Comparison of ENCODE assay signal across 8 cellular contexts in the genomic region with DNA sequence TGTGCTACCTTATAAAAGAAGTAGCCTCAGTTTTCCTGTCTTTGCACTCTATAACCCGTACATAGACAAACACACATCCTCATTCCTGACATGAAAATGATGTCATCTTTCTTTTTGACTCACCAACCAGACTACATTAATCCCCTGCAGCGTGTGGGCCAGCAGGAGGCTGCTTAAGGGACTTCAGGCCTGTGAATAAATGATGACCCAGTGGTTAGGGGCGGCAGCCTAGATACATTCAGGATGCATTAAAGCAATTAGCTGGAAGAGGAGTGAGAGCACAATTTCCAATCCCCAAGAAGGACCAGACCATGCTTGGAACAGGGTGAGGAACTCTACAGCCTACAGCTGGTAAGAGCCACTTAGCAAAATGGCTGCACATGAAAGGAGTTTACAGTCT. TPM values are rescaled to one million over a fixed set of nuclear protein-coding genes. Genes with fewer than 3 reads are reported as not detected.
DNase-seq lines count a peak whose midpoint lies in the region; ATAC-seq lines count a peak whose summit lies in the region.

No MANE protein-coding gene starts in this region.

- H3K4me1 Mint-ChIP-seq in activated T-cell treated with anti-CD3 and anti-CD28 coated beads, Interleukin-2, amount 50 U/mL, for 4 hours (ENCODE audit: low read depth) = peaks cover 35% of the 10 kb centered on the region
- peaks cover 41% of the 10 kb centered on the region for H3K4me1 Mint-ChIP-seq in stimulated activated effector memory CD8-positive, alpha-beta T cell treated with anti-CD3 and anti-CD28 coated beads, Interleukin-12 subunit alpha, Interleukin-12 subunit beta, amount 100 ng/mL, for 72 hours
- peaks cover 0 to 14% (median 0%) of the 10 kb centered on the region in 3 donors for H3K4me1 Mint-ChIP-seq in CD8-positive, alpha-beta memory T cell

- no peaks in the 10 kb centered on the region for H3K27me3 ChIP-seq in CD8-positive, alpha-beta memory T cell (ENCODE audit: insufficient read depth, low read length, poor library complexity, severe bottlenecking)

- DNase-seq in stimulated activated CD4-positive, alpha-beta T cell treated with anti-CD3 and anti-CD28 coated beads, Interleukin-2, amount 100 ng/mL, for 24 hours = peak; percentile 40 to 41
- no peak for DNase-seq in stimulated activated CD4-positive, alpha-beta T cell treated with anti-CD3 and anti-CD28 coated beads, Interleukin-4, amount 100 ng/mL, for 1 hour
- DNase-seq in activated T-cell treated with anti-CD3 and anti-CD28 coated beads, Interleukin-2, amount 50 U/mL, for 4 hours = no peak
- peak in 1 of 2 donors; percentile 53 for DNase-seq in stimulated activated effector memory CD8-positive, alpha-beta T cell treated with anti-CD3 and anti-CD28 coated beads, Interleukin-12 subunit alpha, Interleukin-12 subunit beta, amount 100 ng/mL, for 72 hours (ENCODE audit: low spot score in 2 of 2)
- DNase-seq in sciatic nerve (ENCODE audit: low spot score) = no peak
- DNase-seq in NCI-H2196 treated with DMSO at 0.1 percent for 48 hours (lab: John Stamatoyannopoulos, UW; ENCODE audit: unreplicated experiment) = no peak
- no peak for DNase-seq in CD8-positive, alpha-beta memory T cell

- no peak overlapping the region for H3K27ac Mint-ChIP-seq in stimulated activated effector memory CD8-positive, alpha-beta T cell treated with anti-CD3 and anti-CD28 coated beads, Interleukin-12 subunit alpha, Interleukin-12 subunit beta, amount 100 ng/mL, for 72 hours
- no peak overlapping the region for H3K27ac Mint-ChIP-seq in CD8-positive, alpha-beta memory T cell

- H3K9me3 ChIP-seq in CD8-positive, alpha-beta memory T cell (ENCODE audit: low read length) = no peaks in the 10 kb centered on the region

- CTCF ChIA-PET in CD8-positive, alpha-beta memory T cell (lab: Charles Lee) = no interaction called here

- intact Hi-C loops in sciatic nerve (cut with DNase I) = no loop called here

- H3K27me3 Mint-ChIP-seq in activated T-cell treated with anti-CD3 and anti-CD28 coated beads, Interleukin-2, amount 50 U/mL, for 4 hours (ENCODE audit: low read depth) = peaks cover 7% of the 10 kb centered on the region
- H3K27me3 Mint-ChIP-seq in CD8-positive, alpha-beta memory T cell = peaks cover 6 to 36% of the 10 kb centered on the region in 2 donors

- no peak overlapping the region for H3K4me3 Mint-ChIP-seq in activated T-cell treated with anti-CD3 and anti-CD28 coated beads, Interleukin-2, amount 50 U/mL, for 4 hours
- no peak overlapping the region for H3K4me3 Mint-ChIP-seq in stimulated activated effector memory CD8-positive, alpha-beta T cell treated with anti-CD3 and anti-CD28 coated beads, Interleukin-12 subunit alpha, Interleukin-12 subunit beta, amount 100 ng/mL, for 72 hours
- H3K4me3 Mint-ChIP-seq in CD8-positive, alpha-beta memory T cell = no peak overlapping the region

- H3K4me3 ChIP-seq in CD8-positive, alpha-beta memory T cell (ENCODE audit: low read length) = no peak overlapping the region

- H3K9me3 Mint-ChIP-seq in activated T-cell treated with anti-CD3 and anti-CD28 coated beads, Interleukin-2, amount 50 U/mL, for 4 hours = no peaks in the 10 kb centered on the region
- H3K9me3 Mint-ChIP-seq in stimulated activated effector memory CD8-positive, alpha-beta T cell treated with anti-CD3 and anti-CD28 coated beads, Interleukin-12 subunit alpha, Interleukin-12 subunit beta, amount 100 ng/mL, for 72 hours = no peaks in the 10 kb centered on the region
- peaks cover 0 to 2% (median 0%) of the 10 kb centered on the region in 5 donors for H3K9me3 Mint-ChIP-seq in CD8-positive, alpha-beta memory T cell

- H3K36me3 ChIP-seq in CD8-positive, alpha-beta memory T cell (ENCODE audit: insufficient read depth, low read length) = no peaks in the 10 kb centered on the region

- POLR2A ChIA-PET in CD8-positive, alpha-beta memory T cell (lab: Charles Lee) = no interaction called here

- peaks cover 4% of the 10 kb centered on the region for H3K4me1 ChIP-seq in CD8-positive, alpha-beta memory T cell (ENCODE audit: insufficient read depth, low read length)

- ATAC-seq in HG02981 (IDR thresholded peaks at IDR 0.05; ENCODE audit: unreplicated experiment) (peak; percentile 86), sciatic nerve (no peak)
- ATAC-seq in activated T-cell treated with anti-CD3 and anti-CD28 coated beads, Interleukin-2, amount 50 U/mL, for 4 hours = peak; percentile 62 to 63
- ATAC-seq in stimulated activated effector memory CD8-positive, alpha-beta T cell treated with anti-CD3 and anti-CD28 coated beads, Interleukin-12 subunit alpha, Interleukin-12 subunit beta, amount 100 ng/mL, for 72 hours = peak; percentile 89

- no peak overlapping the region for H3K27ac ChIP-seq in CD8-positive, alpha-beta memory T cell (ENCODE audit: low read depth, low read length)

- no peaks in the 10 kb centered on the region for H3K36me3 Mint-ChIP-seq in activated T-cell treated with anti-CD3 and anti-CD28 coated beads, Interleukin-2, amount 50 U/mL, for 4 hours (ENCODE audit: insufficient read depth)
- H3K36me3 Mint-ChIP-seq in stimulated activated effector memory CD8-positive, alpha-beta T cell treated with anti-CD3 and anti-CD28 coated beads, Interleukin-12 subunit alpha, Interleukin-12 subunit beta, amount 100 ng/mL, for 72 hours = no peaks in the 10 kb centered on the region
- H3K36me3 Mint-ChIP-seq in CD8-positive, alpha-beta memory T cell = no peaks in the 10 kb centered on the region

RNA-seq across cellular contexts. Expression of gene KLF7, which starts 57.3 kb away (rescaled TPM):
- 10 to 100 TPM in 2 of 3 donors, 1 to 10 TPM in 1; 5.9 to 14.3 (median 13.4) TPM for total RNA-seq in activated T-cell treated with anti-CD3 and anti-CD28 coated beads, Interleukin-2, amount 50 U/mL, for 4 hours
- total RNA-seq in sciatic nerve = 79.1 TPM
- total RNA-seq in CD8-positive, alpha-beta memory T cell = 10 to 100 TPM in 1 of 2 experiments, 1 to 10 TPM in 1; 6.7 to 12.1 TPM
- 6.4 TPM for polyA plus RNA-seq in CD8-positive, alpha-beta memory T cell

Comparison
In these comparisons a context has a peak if more than half of its experiments do, and no peak if none do; other contexts are left out.
1. DNase-seq: peak in stimulated activated CD4-positive, alpha-beta T cell treated with anti-CD3 and anti-CD28 coated beads, Interleukin-2, amount 100 ng/mL, for 24 hours (2 of 2); none in stimulated activated CD4-positive, alpha-beta T cell treated with anti-CD3 and anti-CD28 coated beads, Interleukin-4, amount 100 ng/mL, for 1 hour (single experiment), activated T-cell treated with anti-CD3 and anti-CD28 coated beads, Interleukin-2, amount 50 U/mL, for 4 hours (single experiment), sciatic nerve (single experiment), NCI-H2196 treated with DMSO at 0.1 percent for 48 hours (single experiment) and CD8-positive, alpha-beta memory T cell (0 of 5).